In the genomic region with DNA sequence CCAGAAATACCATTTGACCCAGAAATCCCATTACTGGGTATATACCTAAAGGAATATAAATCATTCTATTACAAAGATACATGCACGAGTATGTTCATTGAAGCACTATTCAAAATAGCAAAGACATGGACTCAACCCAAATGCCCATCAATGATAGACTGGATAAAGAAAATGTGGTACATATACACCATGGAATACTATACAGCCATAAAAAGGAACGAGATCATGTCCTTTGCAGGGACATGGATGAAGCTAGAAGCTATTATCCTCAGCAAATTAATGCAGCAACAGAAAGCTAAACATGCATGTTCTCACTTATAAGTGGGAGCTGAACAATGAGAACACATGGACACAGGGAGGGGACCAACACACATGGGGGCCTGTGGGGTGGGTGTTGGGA, we compare ENCODE assay signal across 10 cellular contexts. TPM values are rescaled to one million over a fixed set of nuclear protein-coding genes. Genes with fewer than 3 reads are reported as not detected.
DNase-seq lines count a peak whose midpoint lies in the region; ATAC-seq and TF ChIP-seq lines count a peak whose summit lies in the region.
"Not testable (repeated sequence)": the region's sequence is repeated elsewhere in the genome, so short reads cannot be mapped to it uniquely, and the experiment has no call there.
"Had no signal": no experiment of that assay in that cellular context is flagged by ENCODE, and none has a peak within 500 bp of the region (broad histone marks: within the 10 kb centered on the region; RNA-seq: fewer than 3 reads in every experiment).

No MANE protein-coding gene starts in this region.

- peak overlapping the region; percentile 96 to 99 (median 99) for H3K27ac Mint-ChIP-seq in CD4-positive, CD25-positive, alpha-beta regulatory T cell
- H3K27ac Mint-ChIP-seq in activated T-helper 1 cell treated with anti-CD3 and anti-CD28 coated beads, Interleukin-12 subunit alpha, Interleukin-12 subunit beta, Interleukin-2, Interleukin-4 antibody, amounts not matched to agents 30 ng/mL and 10 ng/mL and 1 ng/mL, durations not matched to agents 14 hours and 24 hours and 36 hours: peak overlapping the region; percentile 99
- peak overlapping the region; percentile 99 for H3K27ac Mint-ChIP-seq in chondrocyte (ENCODE audit: unreplicated experiment)
- H3K27ac Mint-ChIP-seq in natural killer cell treated with Interleukin-12 subunit alpha and Interleukin-12 subunit beta and Interleukin-15 and Interleukin-18, amount 100 ng/mL, for 72 hours: peak overlapping the region; percentile 98
- peak overlapping the region; percentile 99 for H3K27ac Mint-ChIP-seq in stimulated activated naive B cell treated with anti-CD40 and anti-IgM and Interleukin-4, amounts not matched to agents 10 μg/mL and 1 μg/mL and 100 μg/mL, for 72 hours

- H3K9me3 Mint-ChIP-seq in CD4-positive, CD25-positive, alpha-beta regulatory T cell; activated T-helper 1 cell treated with anti-CD3 and anti-CD28 coated beads, Interleukin-12 subunit alpha, Interleukin-12 subunit beta, Interleukin-2, Interleukin-4 antibody, amounts not matched to agents 30 ng/mL and 10 ng/mL and 1 ng/mL, durations not matched to agents 14 hours and 24 hours and 36 hours; chondrocyte (ENCODE audit: low read depth); natural killer cell treated with Interleukin-12 subunit alpha and Interleukin-12 subunit beta and Interleukin-15 and Interleukin-18, amount 100 ng/mL, for 72 hours; stimulated activated naive B cell treated with anti-CD40 and anti-IgM and Interleukin-4, amounts not matched to agents 10 μg/mL and 1 μg/mL and 100 μg/mL, for 72 hours: not testable (repeated sequence)

- TF ChIP-seq CTCF in chondrocyte (IDR thresholded peaks at IDR 0.05); left ventricle myocardium inferior (IDR thresholded peaks at IDR 0.05; ENCODE audit: borderline replicate concordance): not testable (repeated sequence)

- H3K27ac ChIP-seq in CD4-positive, CD25-positive, alpha-beta regulatory T cell (ENCODE audit: insufficient read depth, low read length, poor library complexity, severe bottlenecking); HUES6 (ENCODE audit: low read depth, low read length); SK-N-MC: not testable (repeated sequence)
- peak overlapping the region; percentile 99 for H3K27ac ChIP-seq in left ventricle myocardium inferior (replicated peaks)

- H3K9me3 ChIP-seq in CD4-positive, CD25-positive, alpha-beta regulatory T cell (ENCODE audit: control insufficient read depth in 2 of 2, low read length in 2 of 2); HUES6 (ENCODE audit: control insufficient read depth, insufficient read depth, low read depth, low read length); SK-N-MC (ENCODE audit: low read depth, low read length); left ventricle myocardium inferior (replicated peaks): not testable (repeated sequence)

- H3K36me3 Mint-ChIP-seq in CD4-positive, CD25-positive, alpha-beta regulatory T cell; activated T-helper 1 cell treated with anti-CD3 and anti-CD28 coated beads, Interleukin-12 subunit alpha, Interleukin-12 subunit beta, Interleukin-2, Interleukin-4 antibody, amounts not matched to agents 30 ng/mL and 10 ng/mL and 1 ng/mL, durations not matched to agents 14 hours and 24 hours and 36 hours (ENCODE audit: low read depth); chondrocyte (ENCODE audit: low read depth); natural killer cell treated with Interleukin-12 subunit alpha and Interleukin-12 subunit beta and Interleukin-15 and Interleukin-18, amount 100 ng/mL, for 72 hours: not testable (repeated sequence)
- peaks cover 8 to 14% of the 10 kb centered on the region in 2 donors for H3K36me3 Mint-ChIP-seq in stimulated activated naive B cell treated with anti-CD40 and anti-IgM and Interleukin-4, amounts not matched to agents 10 μg/mL and 1 μg/mL and 100 μg/mL, for 72 hours

- H3K4me1 Mint-ChIP-seq in CD4-positive, CD25-positive, alpha-beta regulatory T cell: peaks cover 0 to 35% (median 11%) of the 10 kb centered on the region in 4 donors
- H3K4me1 Mint-ChIP-seq in activated T-helper 1 cell treated with anti-CD3 and anti-CD28 coated beads, Interleukin-12 subunit alpha, Interleukin-12 subunit beta, Interleukin-2, Interleukin-4 antibody, amounts not matched to agents 30 ng/mL and 10 ng/mL and 1 ng/mL, durations not matched to agents 14 hours and 24 hours and 36 hours (ENCODE audit: low read depth): peaks cover 27% of the 10 kb centered on the region
- H3K4me1 Mint-ChIP-seq in chondrocyte (ENCODE audit: low read depth): peaks cover 18% of the 10 kb centered on the region
- peaks cover 35 to 39% of the 10 kb centered on the region in 2 donors for H3K4me1 Mint-ChIP-seq in natural killer cell treated with Interleukin-12 subunit alpha and Interleukin-12 subunit beta and Interleukin-15 and Interleukin-18, amount 100 ng/mL, for 72 hours (ENCODE audit: low read depth in 2 of 2)
- H3K4me1 Mint-ChIP-seq in stimulated activated naive B cell treated with anti-CD40 and anti-IgM and Interleukin-4, amounts not matched to agents 10 μg/mL and 1 μg/mL and 100 μg/mL, for 72 hours: peaks cover 33 to 65% of the 10 kb centered on the region in 2 donors

- H3K4me3 Mint-ChIP-seq in CD4-positive, CD25-positive, alpha-beta regulatory T cell: peak overlapping the region; percentile 90 to 97 (median 96)
- peak overlapping the region; percentile 97 for H3K4me3 Mint-ChIP-seq in activated T-helper 1 cell treated with anti-CD3 and anti-CD28 coated beads, Interleukin-12 subunit alpha, Interleukin-12 subunit beta, Interleukin-2, Interleukin-4 antibody, amounts not matched to agents 30 ng/mL and 10 ng/mL and 1 ng/mL, durations not matched to agents 14 hours and 24 hours and 36 hours
- H3K4me3 Mint-ChIP-seq in chondrocyte (ENCODE audit: unreplicated experiment): peak overlapping the region; percentile 91
- H3K4me3 Mint-ChIP-seq in natural killer cell treated with Interleukin-12 subunit alpha and Interleukin-12 subunit beta and Interleukin-15 and Interleukin-18, amount 100 ng/mL, for 72 hours: peak overlapping the region; percentile 93
- H3K4me3 Mint-ChIP-seq in stimulated activated naive B cell treated with anti-CD40 and anti-IgM and Interleukin-4, amounts not matched to agents 10 μg/mL and 1 μg/mL and 100 μg/mL, for 72 hours: peak overlapping the region; percentile 95 to 96

- H3K27me3 Mint-ChIP-seq in CD4-positive, CD25-positive, alpha-beta regulatory T cell; activated T-helper 1 cell treated with anti-CD3 and anti-CD28 coated beads, Interleukin-12 subunit alpha, Interleukin-12 subunit beta, Interleukin-2, Interleukin-4 antibody, amounts not matched to agents 30 ng/mL and 10 ng/mL and 1 ng/mL, durations not matched to agents 14 hours and 24 hours and 36 hours (ENCODE audit: insufficient read depth); chondrocyte (ENCODE audit: low read depth); natural killer cell treated with Interleukin-12 subunit alpha and Interleukin-12 subunit beta and Interleukin-15 and Interleukin-18, amount 100 ng/mL, for 72 hours; stimulated activated naive B cell treated with anti-CD40 and anti-IgM and Interleukin-4, amounts not matched to agents 10 μg/mL and 1 μg/mL and 100 μg/mL, for 72 hours: not testable (repeated sequence)

- H3K4me3 ChIP-seq in CD4-positive, CD25-positive, alpha-beta regulatory T cell (ENCODE audit: low read depth, low read length): peak overlapping the region; percentile 87
- H3K4me3 ChIP-seq in HUES6 (ENCODE audit: low read depth, low read length) (peak overlapping the region; percentile 69), SK-N-MC (peak overlapping the region; percentile 85; the same call in 1 of the 2 replicates), left ventricle myocardium inferior (peak overlapping the region; percentile 88)

- peaks cover 10% of the 10 kb centered on the region for H3K4me1 ChIP-seq in CD4-positive, CD25-positive, alpha-beta regulatory T cell (ENCODE audit: control insufficient read depth, insufficient read depth, low read length, poor library complexity, severe bottlenecking)
- H3K4me1 ChIP-seq in HUES6 (ENCODE audit: control insufficient read depth, insufficient read depth, low read length): not testable (repeated sequence)
- H3K4me1 ChIP-seq in left ventricle myocardium inferior: peaks cover 17% of the 10 kb centered on the region

- intact Hi-C loops in activated T-helper 1 cell treated with anti-CD3 and anti-CD28 coated beads, Interleukin-12 subunit alpha, Interleukin-12 subunit beta, Interleukin-2, Interleukin-4 antibody, amounts not matched to agents 30 ng/mL and 10 ng/mL and 1 ng/mL, durations not matched to agents 14 hours and 24 hours and 36 hours (cut with micrococcal nuclease): loop anchor here (10.0 kb wide), 1 partner anchor 371 kb away; the partner anchor contains the start of gene SGF29
- intact Hi-C loops in left ventricle myocardium inferior (cut with micrococcal nuclease): not testable (repeated sequence)

- ATAC-seq in CD4-positive, CD25-positive, alpha-beta regulatory T cell (ENCODE audit: low read depth in 2 of 2); natural killer cell treated with Interleukin-12 subunit alpha and Interleukin-12 subunit beta and Interleukin-15 and Interleukin-18, amount 100 ng/mL, for 72 hours; stimulated activated naive B cell treated with anti-CD40 and anti-IgM and Interleukin-4, amounts not matched to agents 10 μg/mL and 1 μg/mL and 100 μg/mL, for 72 hours (replicated peaks): not testable (repeated sequence)

- DNase-seq in CD4-positive, CD25-positive, alpha-beta regulatory T cell; SK-N-MC (ENCODE audit: low read depth, low spot score); activated T-helper 1 cell treated with anti-CD3 and anti-CD28 coated beads, Interleukin-12 subunit alpha, Interleukin-12 subunit beta, Interleukin-2, Interleukin-4 antibody, amounts not matched to agents 30 ng/mL and 10 ng/mL and 1 ng/mL, durations not matched to agents 14 hours and 24 hours and 36 hours (ENCODE audit: low spot score); chondrocyte (ENCODE audit: low spot score); left ventricle myocardium inferior; natural killer cell treated with Interleukin-12 subunit alpha and Interleukin-12 subunit beta and Interleukin-15 and Interleukin-18, amount 100 ng/mL, for 72 hours (ENCODE audit: low spot score); stimulated activated naive B cell treated with anti-CD40 and anti-IgM and Interleukin-4, amounts not matched to agents 10 μg/mL and 1 μg/mL and 100 μg/mL, for 72 hours: not testable (repeated sequence)

- H3K27me3 ChIP-seq in CD4-positive, CD25-positive, alpha-beta regulatory T cell (ENCODE audit: control insufficient read depth, insufficient read depth, low read length); HUES6 (ENCODE audit: control insufficient read depth, insufficient read depth, low read length); left ventricle myocardium inferior (ENCODE audit: low read depth): not testable (repeated sequence)

- H3K9ac ChIP-seq in HUES6 (ENCODE audit: low read length): peak overlapping the region; percentile 93
- H3K9ac ChIP-seq in SK-N-MC (ENCODE audit: insufficient read length): not testable (repeated sequence)

- H3K36me3 ChIP-seq in CD4-positive, CD25-positive, alpha-beta regulatory T cell (ENCODE audit: control insufficient read depth, insufficient read depth, low read length); HUES6 (ENCODE audit: control insufficient read depth, insufficient read depth, low read length); SK-N-MC (ENCODE audit: insufficient read depth, low read length); left ventricle myocardium inferior: not testable (repeated sequence)

RNA-seq across cellular contexts. Expression of gene RABEP2, which starts 1.2 kb away (rescaled TPM):
- total RNA-seq in CD4-positive, CD25-positive, alpha-beta regulatory T cell: 28.2 TPM
- 1 to 10 TPM; 2.9 to 3.9 (median 3.4) TPM for polyA plus RNA-seq in CD4-positive, CD25-positive, alpha-beta regulatory T cell
- total RNA-seq in activated T-helper 1 cell treated with anti-CD3 and anti-CD28 coated beads, Interleukin-12 subunit alpha, Interleukin-12 subunit beta, Interleukin-2, Interleukin-4 antibody, amounts not matched to agents 30 ng/mL and 10 ng/mL and 1 ng/mL, durations not matched to agents 14 hours and 24 hours and 36 hours: 18.3 and 21.1 TPM in 2 replicates
- 20.1 to 24.6 TPM (median 22.4 TPM) in 3 replicates for total RNA-seq in chondrocyte
- 17.7 TPM for total RNA-seq in left ventricle myocardium inferior
- 10 to 100 TPM; 38.4 to 42.5 TPM for total RNA-seq in natural killer cell treated with Interleukin-12 subunit alpha and Interleukin-12 subunit beta and Interleukin-15 and Interleukin-18, amount 100 ng/mL, for 72 hours

RNA-seq across cellular contexts. Expression of gene CD19, which starts 5.5 kb away (rescaled TPM):
- total RNA-seq in CD4-positive, CD25-positive, alpha-beta regulatory T cell: 0.52 TPM
- polyA plus RNA-seq in CD4-positive, CD25-positive, alpha-beta regulatory T cell: 1 to 10 TPM in 1 of 4 donors, not detected in 3; 2.8 TPM
- total RNA-seq in activated T-helper 1 cell treated with anti-CD3 and anti-CD28 coated beads, Interleukin-12 subunit alpha, Interleukin-12 subunit beta, Interleukin-2, Interleukin-4 antibody, amounts not matched to agents 30 ng/mL and 10 ng/mL and 1 ng/mL, durations not matched to agents 14 hours and 24 hours and 36 hours: not detected in 2 replicates
- total RNA-seq in chondrocyte (not detected in 3 replicates), left ventricle myocardium inferior (not detected)
- total RNA-seq in natural killer cell treated with Interleukin-12 subunit alpha and Interleukin-12 subunit beta and Interleukin-15 and Interleukin-18, amount 100 ng/mL, for 72 hours: 1 to 10 TPM in 1 of 2 donors, not detected in 1; 1.7 TPM
- total RNA-seq: H4, IMR-90 had no signal
- polyA plus RNA-seq: IMR-90 had no signal

RNA-seq across cellular contexts. Expression of gene NFATC2IP, which starts 24.5 kb away (rescaled TPM):
- 96.2 TPM for total RNA-seq in CD4-positive, CD25-positive, alpha-beta regulatory T cell
- 10 to 100 TPM; 22.9 to 30.3 (median 24.9) TPM for polyA plus RNA-seq in CD4-positive, CD25-positive, alpha-beta regulatory T cell
- total RNA-seq in activated T-helper 1 cell treated with anti-CD3 and anti-CD28 coated beads, Interleukin-12 subunit alpha, Interleukin-12 subunit beta, Interleukin-2, Interleukin-4 antibody, amounts not matched to agents 30 ng/mL and 10 ng/mL and 1 ng/mL, durations not matched to agents 14 hours and 24 hours and 36 hours: 110 and 111 TPM in 2 replicates
- total RNA-seq in chondrocyte (23.0 to 24.3 TPM (median 23.8 TPM) in 3 replicates), left ventricle myocardium inferior (18.1 TPM)
- 100 to 1,000 TPM in 1 of 2 donors, 10 to 100 TPM in 1; 95.4 to 153 TPM for total RNA-seq in natural killer cell treated with Interleukin-12 subunit alpha and Interleukin-12 subunit beta and Interleukin-15 and Interleukin-18, amount 100 ng/mL, for 72 hours

RNA-seq across cellular contexts. Expression of gene ATP2A1, which starts 48.0 kb away (rescaled TPM):
- total RNA-seq in CD4-positive, CD25-positive, alpha-beta regulatory T cell: 1.4 TPM
- polyA plus RNA-seq in CD4-positive, CD25-positive, alpha-beta regulatory T cell: not detected
- total RNA-seq in activated T-helper 1 cell treated with anti-CD3 and anti-CD28 coated beads, Interleukin-12 subunit alpha, Interleukin-12 subunit beta, Interleukin-2, Interleukin-4 antibody, amounts not matched to agents 30 ng/mL and 10 ng/mL and 1 ng/mL, durations not matched to agents 14 hours and 24 hours and 36 hours: 2.6 and 3.3 TPM in 2 replicates
- total RNA-seq in chondrocyte: 0.31 to 1.8 TPM (median 0.42 TPM) in 3 replicates
- total RNA-seq in left ventricle myocardium inferior: 0.38 TPM
- total RNA-seq in natural killer cell treated with Interleukin-12 subunit alpha and Interleukin-12 subunit beta and Interleukin-15 and Interleukin-18, amount 100 ng/mL, for 72 hours: 1 to 10 TPM; 1.4 to 5.0 TPM

RNA-seq across cellular contexts. Expression of gene SPNS1, which starts 48.3 kb away (rescaled TPM):
- total RNA-seq in CD4-positive, CD25-positive, alpha-beta regulatory T cell: 24.5 TPM
- 10 to 100 TPM; 22.3 to 32.9 (median 25.2) TPM for polyA plus RNA-seq in CD4-positive, CD25-positive, alpha-beta regulatory T cell
- 21.2 and 26.9 TPM in 2 replicates for total RNA-seq in activated T-helper 1 cell treated with anti-CD3 and anti-CD28 coated beads, Interleukin-12 subunit alpha, Interleukin-12 subunit beta, Interleukin-2, Interleukin-4 antibody, amounts not matched to agents 30 ng/mL and 10 ng/mL and 1 ng/mL, durations not matched to agents 14 hours and 24 hours and 36 hours
- 60.8 to 73.4 TPM (median 71.1 TPM) in 3 replicates for total RNA-seq in chondrocyte
- total RNA-seq in left ventricle myocardium inferior: 16.5 TPM
- 10 to 100 TPM; 30.1 to 41.3 TPM for total RNA-seq in natural killer cell treated with Interleukin-12 subunit alpha and Interleukin-12 subunit beta and Interleukin-15 and Interleukin-18, amount 100 ng/mL, for 72 hours
